In the genomic region with DNA sequence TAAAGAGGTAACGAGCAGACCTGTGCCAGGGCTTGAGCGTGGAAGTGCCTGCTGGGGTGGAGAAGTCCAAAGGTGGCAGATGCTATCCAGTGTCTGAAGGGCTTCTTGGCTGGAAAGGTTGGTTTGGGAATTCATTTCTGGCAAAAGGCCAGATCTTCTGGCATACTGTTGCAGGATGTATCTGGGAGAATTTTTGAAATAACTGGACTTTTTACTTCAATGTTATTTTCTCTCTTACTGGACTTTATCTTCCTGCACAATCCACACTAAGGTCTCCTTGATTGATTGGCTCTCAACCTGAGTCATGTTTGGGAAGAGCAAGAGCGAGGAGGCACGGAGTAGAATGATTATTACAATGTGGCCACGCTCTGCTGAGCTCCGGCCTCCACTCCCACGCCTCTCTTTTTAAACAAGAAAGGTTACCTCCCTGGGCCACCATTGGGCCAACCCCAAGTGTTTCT, we compare ENCODE assay signal across 17 cellular contexts.
DNase-seq lines count a peak whose midpoint lies in the region; ATAC-seq, FAIRE-seq and TF ChIP-seq lines count a peak whose summit lies in the region.
"Had no signal": no experiment of that assay in that cellular context is flagged by ENCODE, and none has a peak within 500 bp of the region (broad histone marks: within the 10 kb centered on the region; RNA-seq: fewer than 3 reads in every experiment).

No MANE protein-coding gene starts in this region.

- H3K36me3 Mint-ChIP-seq in chondrocyte (ENCODE audit: low read depth) (peaks cover 2% of the 10 kb centered on the region), mesothelial cell of epicardium (no peaks in the 10 kb centered on the region)

- POLR2A ChIA-PET in A549 (lab: Yijun Ruan, JAX), result no interaction called here

- H3K4me1 Mint-ChIP-seq in chondrocyte (ENCODE audit: low read depth) (peaks cover 69% of the 10 kb centered on the region), mesothelial cell of epicardium (peaks cover 100% of the 10 kb centered on the region)

- TF ChIP-seq RAD21 in A549 (conservative IDR thresholded peaks at IDR 0.05 in 1 of 2, IDR thresholded peaks at IDR 0.05 in 1 of 2), result no peak

- H3K18ac ChIP-seq in mesendoderm (ENCODE audit: low read length), result no peak overlapping the region

- H3K27me3 Mint-ChIP-seq in chondrocyte (ENCODE audit: low read depth) (no peaks in the 10 kb centered on the region), mesothelial cell of epicardium (ENCODE audit: low read depth) (no peaks in the 10 kb centered on the region)

- TF ChIP-seq EP300 in A549 (IDR thresholded peaks at IDR 0.05), result no peak

- no peak overlapping the region for H3K4me3 Mint-ChIP-seq in chondrocyte (ENCODE audit: unreplicated experiment)
- no peak overlapping the region for H3K4me3 Mint-ChIP-seq in mesothelial cell of epicardium
- H3K4me3 Mint-ChIP-seq: activated CD8-positive, alpha-beta T cell treated with anti-CD3 and anti-CD28 coated beads, Interleukin-2, amount 10 ng/mL, durations not matched to agents 7 days and 5 days; activated T-helper 1 cell treated with anti-CD3 and anti-CD28 coated beads, Interleukin-12 subunit alpha, Interleukin-12 subunit beta, Interleukin-2, Interleukin-4 antibody, amounts not matched to agents 30 ng/mL and 10 ng/mL and 1 ng/mL, durations not matched to agents 14 hours and 24 hours and 36 hours; HFFc6 had no signal

- H3K56ac ChIP-seq in mesendoderm (ENCODE audit: low read length), result no peak overlapping the region

- H3K9me3 ChIP-seq in A549, result no peaks in the 10 kb centered on the region
- H3K9me3 ChIP-seq: SJSA1 had no signal

- TF ChIP-seq CTCF in A549 (IDR thresholded peaks at IDR 0.05) (no peak), chondrocyte (IDR thresholded peaks at IDR 0.05) (no peak), mesothelial cell of epicardium (IDR thresholded peaks at IDR 0.05; ENCODE audit: unreplicated experiment) (no peak)

- no peak for DNase-seq in A549 (ENCODE audit: low read depth in 1 of 2, low spot score in 1 of 2)
- peak; percentile 74 for DNase-seq in NCI-H2029 treated with DMSO at 0.1 percent for 48 hours (lab: John Stamatoyannopoulos, UW)
- DNase-seq in chondrocyte (ENCODE audit: low spot score), result no peak
- no peak for DNase-seq in mesothelial cell of epicardium (ENCODE audit: low spot score in 2 of 2, unreplicated experiment in 2 of 2)
- no peak for DNase-seq in epidermal melanocyte (ENCODE audit: insufficient read length, low spot score)
- no peak for DNase-seq in mesendoderm
- DNase-seq in dedifferentiated amniotic fluid mesenchymal stem cell (ENCODE audit: extremely low spot score), result no peak
- DNase-seq in head of caudate nucleus, result no peak
- DNase-seq: activated CD8-positive, alpha-beta T cell treated with anti-CD3 and anti-CD28 coated beads, Interleukin-2, amount 10 ng/mL, durations not matched to agents 7 days and 5 days; HFFc6; IMR-90; left cardiac atrium; stimulated activated CD4-positive, alpha-beta T cell treated with anti-CD3 and anti-CD28 coated beads, Interleukin-15, amount 100 ng/mL, for 24 hours had no signal

- H3K36me3 ChIP-seq in mesendoderm (ENCODE audit: control insufficient read depth, insufficient read depth, low read length), result no peaks in the 10 kb centered on the region
- H3K36me3 ChIP-seq: SJSA1 had no signal

- no peaks in the 10 kb centered on the region for H3K27me3 ChIP-seq in mesendoderm (ENCODE audit: insufficient read depth, low read length, poor library complexity)
- H3K27me3 ChIP-seq: hepatocyte, SJSA1 had no signal

- no peaks in the 10 kb centered on the region for H3K79me2 ChIP-seq in mesendoderm (ENCODE audit: control insufficient read depth, insufficient read depth, low read length)
- H3K79me2 ChIP-seq: hepatocyte had no signal

- TF ChIP-seq POLR2A in A549 (IDR thresholded peaks at IDR 0.05; ENCODE audit: low read length), result no peak

- no peak overlapping the region for H3K9ac ChIP-seq in mesendoderm (ENCODE audit: low read length)

- H4K5ac ChIP-seq in mesendoderm (ENCODE audit: low read length), result no peak overlapping the region

- H3K27ac ChIP-seq in A549, result peak overlapping the region; percentile 52 to 91
- H3K27ac ChIP-seq in mesendoderm (ENCODE audit: low read depth, low read length), result no peak overlapping the region
- H3K27ac ChIP-seq: hepatocyte, SJSA1 had no signal

- H2BK120ac ChIP-seq in mesendoderm (ENCODE audit: low read depth, low read length), result no peak overlapping the region

- H3K4me1 ChIP-seq in A549 (peaks cover 63% of the 10 kb centered on the region), mesendoderm (ENCODE audit: control insufficient read depth, low read depth, low read length) (peaks cover 2% of the 10 kb centered on the region)
- H3K4me1 ChIP-seq: SJSA1 had no signal

- H2AK5ac ChIP-seq in mesendoderm (ENCODE audit: low read length), result no peak overlapping the region

- no peak overlapping the region for H3K23ac ChIP-seq in mesendoderm (ENCODE audit: low read length)

- no peak overlapping the region for H3K4ac ChIP-seq in mesendoderm (ENCODE audit: low read depth, low read length)

- H3K4me2 ChIP-seq in A549 (peak overlapping the region; percentile 5; the same call in 1 of the 3 replicates), mesendoderm (ENCODE audit: low read length) (no peak overlapping the region)
- H3K4me2 ChIP-seq: hepatocyte had no signal

- H3K4me3 ChIP-seq in A549, result no peak overlapping the region
- H3K4me3 ChIP-seq in mesendoderm (ENCODE audit: low read length), result no peak overlapping the region
- H3K4me3 ChIP-seq: hepatocyte, SJSA1 had no signal

- no peak overlapping the region for H2BK5ac ChIP-seq in mesendoderm (ENCODE audit: low read length)

- no peaks in the 10 kb centered on the region for H3K9me3 Mint-ChIP-seq in chondrocyte (ENCODE audit: low read depth)
- no peaks in the 10 kb centered on the region for H3K9me3 Mint-ChIP-seq in mesothelial cell of epicardium
- H3K9me3 Mint-ChIP-seq: activated T-helper 1 cell treated with anti-CD3 and anti-CD28 coated beads, Interleukin-12 subunit alpha, Interleukin-12 subunit beta, Interleukin-2, Interleukin-4 antibody, amounts not matched to agents 30 ng/mL and 10 ng/mL and 1 ng/mL, durations not matched to agents 14 hours and 24 hours and 36 hours; HFFc6 had no signal

- H4K8ac ChIP-seq in mesendoderm (ENCODE audit: low read depth, low read length), result no peak overlapping the region

- no peaks in the 10 kb centered on the region for H3K79me1 ChIP-seq in mesendoderm (ENCODE audit: low read length)

- CTCF ChIA-PET in A549 (lab: Yijun Ruan, JAX), result no interaction called here

- H3K27ac Mint-ChIP-seq in chondrocyte (ENCODE audit: unreplicated experiment) (peak overlapping the region; percentile 36), mesothelial cell of epicardium (peak overlapping the region; percentile 97)
- H3K27ac Mint-ChIP-seq: activated CD8-positive, alpha-beta T cell treated with anti-CD3 and anti-CD28 coated beads, Interleukin-2, amount 10 ng/mL, durations not matched to agents 7 days and 5 days; activated T-helper 1 cell treated with anti-CD3 and anti-CD28 coated beads, Interleukin-12 subunit alpha, Interleukin-12 subunit beta, Interleukin-2, Interleukin-4 antibody, amounts not matched to agents 30 ng/mL and 10 ng/mL and 1 ng/mL, durations not matched to agents 14 hours and 24 hours and 36 hours; HFFc6; progenitor cell of endocrine pancreas had no signal

- H2BK15ac ChIP-seq in mesendoderm (replicated peaks; ENCODE audit: low read depth), result no peak overlapping the region

- 90% methylated on average over 7 of the region's 7 CpGs for WGBS in A549 (ENCODE audit: missing lambda C conversion rate)
- WGBS in mesendoderm (ENCODE audit: extremely low coverage, insufficient coverage, low lambda C conversion rate), result no CpG with 5 or more reads among the region's 7 CpGs

- no peak for ATAC-seq in A549
- ATAC-seq: activated CD8-positive, alpha-beta T cell treated with anti-CD3 and anti-CD28 coated beads, Interleukin-2, amount 10 ng/mL, durations not matched to agents 7 days and 5 days had no signal

- no peak for FAIRE-seq in A549 (lab: Jason Lieb, UNC)

- intact Hi-C loops in head of caudate nucleus (cut with DNase I), result no loop called here

TF ChIP-seq in A549, 52 proteins besides CTCF, POLR2A, EP300 and RAD21 (continues in another document):
- no peak for TF ChIP-seq RARB (CRISPR knock-in tag; IDR thresholded peaks at IDR 0.05)
- no peak for TF ChIP-seq RFX5 (IDR thresholded peaks at IDR 0.05)
- TF ChIP-seq HOXB5 (CRISPR knock-in tag; IDR thresholded peaks at IDR 0.05), result no peak
- TF ChIP-seq TP53 (CRISPR knock-in tag; IDR thresholded peaks at IDR 0.05), result no peak
- TF ChIP-seq CHD4 (IDR thresholded peaks at IDR 0.05; ENCODE audit: borderline replicate concordance), result no peak
- TF ChIP-seq RCOR1 (IDR thresholded peaks at IDR 0.05; ENCODE audit: low read depth, low read length), result no peak
- no peak for TF ChIP-seq BCL3 (IDR thresholded peaks at IDR 0.05)
- TF ChIP-seq, protein P1, sequence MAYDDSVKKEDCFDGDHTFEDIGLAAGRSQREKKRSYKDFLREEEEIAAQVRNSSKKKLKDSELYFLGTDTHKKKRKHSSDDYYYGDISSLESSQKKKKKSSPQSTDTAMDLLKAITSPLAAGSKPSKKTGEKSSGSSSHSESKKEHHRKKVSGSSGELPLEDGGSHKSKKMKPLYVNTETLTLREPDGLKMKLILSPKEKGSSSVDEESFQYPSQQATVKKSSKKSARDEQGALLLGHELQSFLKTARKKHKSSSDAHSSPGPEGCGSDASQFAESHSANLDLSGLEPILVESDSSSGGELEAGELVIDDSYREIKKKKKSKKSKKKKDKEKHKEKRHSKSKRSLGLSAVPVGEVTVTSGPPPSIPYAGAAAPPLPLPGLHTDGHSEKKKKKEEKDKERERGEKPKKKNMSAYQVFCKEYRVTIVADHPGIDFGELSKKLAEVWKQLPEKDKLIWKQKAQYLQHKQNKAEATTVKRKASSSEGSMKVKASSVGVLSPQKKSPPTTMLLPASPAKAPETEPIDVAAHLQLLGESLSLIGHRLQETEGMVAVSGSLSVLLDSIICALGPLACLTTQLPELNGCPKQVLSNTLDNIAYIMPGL (CRISPR knock-in tag; IDR thresholded peaks at IDR 0.05; ENCODE audit: borderline replicate concordance), result no peak
- TF ChIP-seq EHF (CRISPR knock-in tag; IDR thresholded peaks at IDR 0.05), result no peak
- no peak for TF ChIP-seq KDM5A (IDR thresholded peaks at IDR 0.05)
- TF ChIP-seq MAX (IDR thresholded peaks at IDR 0.05), result no peak
- TF ChIP-seq ZC3H11A (IDR thresholded peaks at IDR 0.05), result no peak
